Comparison of ENCODE assay signal across 16 cellular contexts in genomic region chr4:178322524-178323183, GRCh38.
DNase-seq lines count a peak whose midpoint lies in the region; ATAC-seq, FAIRE-seq and TF ChIP-seq lines count a peak whose summit lies in the region.
"Had no signal": no experiment of that assay in that cellular context is flagged by ENCODE, and none has a peak within 500 bp of the region (broad histone marks: within the 10 kb centered on the region; RNA-seq: fewer than 3 reads in every experiment).

No MANE protein-coding gene starts in this region.

- H3K4me1 ChIP-seq in liver (ENCODE audit: control insufficient read depth in 4 of 4, insufficient read depth in 4 of 4, low read length in 3 of 4) (peaks cover 0 to 9% (median 3%) of the 10 kb centered on the region in 4 donors), HepG2 (ENCODE audit: insufficient read depth, low read length) (no peaks in the 10 kb centered on the region)
- H3K4me1 ChIP-seq: BLaER1 had no signal

- no peaks in the 10 kb centered on the region for H3K36me3 Mint-ChIP-seq in progenitor cell of endocrine pancreas (ENCODE audit: insufficient read depth)
- no peaks in the 10 kb centered on the region for H3K36me3 Mint-ChIP-seq in HFFc6 (ENCODE audit: low read depth)
- H3K36me3 Mint-ChIP-seq: CD14-positive monocyte; CD4-positive, alpha-beta memory T cell had no signal

- TF ChIP-seq CTCF in liver (IDR thresholded peaks at IDR 0.05; ENCODE audit: low read depth, low read length, missing input control) (no peak), HepG2 (CRISPR knock-in tag; IDR thresholded peaks at IDR 0.05) (no peak), progenitor cell of endocrine pancreas (IDR thresholded peaks at IDR 0.05; ENCODE audit: unreplicated experiment) (no peak), HFFc6 (IDR thresholded peaks at IDR 0.05) (no peak)

- H3K36me3 ChIP-seq in liver (ENCODE audit: control insufficient read depth in 4 of 4, insufficient read depth in 3 of 4, low read depth in 1 of 4, low read length in 3 of 4) (no peaks in the 10 kb centered on the region), HepG2 (replicated peaks in 1 of 2; ENCODE audit: control insufficient read depth in 1 of 2, insufficient read depth in 2 of 2, low read length in 2 of 2) (no peaks in the 10 kb centered on the region)
- H3K36me3 ChIP-seq: BLaER1 had no signal

- H3K27me3 ChIP-seq in liver (ENCODE audit: control insufficient read depth in 4 of 4, insufficient read depth in 4 of 4, low read length in 3 of 4): no peaks in the 10 kb centered on the region
- H3K27me3 ChIP-seq in HepG2 (ENCODE audit: control insufficient read depth in 1 of 2, insufficient read depth in 2 of 2, low read length in 2 of 2): no peaks in the 10 kb centered on the region; a peak in 1 of 5 replicates
- H3K27me3 ChIP-seq: BLaER1 had no signal

- H3K27me3 Mint-ChIP-seq in progenitor cell of endocrine pancreas: no peaks in the 10 kb centered on the region
- H3K27me3 Mint-ChIP-seq in HFFc6 (ENCODE audit: insufficient read depth): no peaks in the 10 kb centered on the region
- H3K27me3 Mint-ChIP-seq: CD4-positive, alpha-beta memory T cell had no signal

- no peak overlapping the region for H3K4me2 ChIP-seq in HepG2 (ENCODE audit: low read depth, low read length)
- H3K4me2 ChIP-seq: BLaER1 had no signal

- no peak for TF ChIP-seq POLR2A in HepG2 (IDR thresholded peaks at IDR 0.05; ENCODE audit: insufficient read depth in 1 of 2, low read depth in 2 of 2, low read length in 2 of 2)

- peaks cover 0 to 6% (median 4%) of the 10 kb centered on the region in 4 donors for H3K9me3 ChIP-seq in liver (ENCODE audit: control insufficient read depth in 4 of 4, low read length in 3 of 4)
- peaks cover 28% of the 10 kb centered on the region for H3K9me3 ChIP-seq in HepG2 (ENCODE audit: low read length)

- DNase-seq in HepG2 (ENCODE audit: low spot score): no peak
- no peak for DNase-seq in left lobe of liver (ENCODE audit: low spot score)
- DNase-seq in progenitor cell of endocrine pancreas (ENCODE audit: low spot score, unreplicated experiment): no peak
- no peak for DNase-seq in hypothalamus (lab: John Stamatoyannopoulos, UW)
- no peak for DNase-seq in HFFc6
- no peak for DNase-seq in NCI-H2029 treated with DMSO at 0.1 percent for 48 hours (lab: John Stamatoyannopoulos, UW)
- DNase-seq: 8988T; Calu3; CD4-positive, alpha-beta memory T cell; DMS79 treated with DMSO at 0.1 percent for 48 hours; GF-D8; GOT3; H9 had no signal

- WGBS in liver: 33% methylated on average over 5 of the region's 5 CpGs
- 2% methylated on average over 5 of the region's 5 CpGs for WGBS in HepG2 (ENCODE audit: low lambda C conversion rate)

- intact Hi-C loops in HepG2 (cut with micrococcal nuclease; ENCODE audit: unreplicated experiment): no loop called here

- H3K27ac Mint-ChIP-seq in progenitor cell of endocrine pancreas (peak overlapping the region; percentile 84), HFFc6 (no peak overlapping the region)
- H3K27ac Mint-ChIP-seq: CD14-positive monocyte; CD4-positive, alpha-beta memory T cell; H9 had no signal

- peak; percentile 30 to 42 for TF ChIP-seq RAD21 in liver (IDR thresholded peaks at IDR 0.05)
- no peak for TF ChIP-seq RAD21 in HepG2 (CRISPR knock-in tag; IDR thresholded peaks at IDR 0.05)

- no peak overlapping the region for H2AFZ ChIP-seq in HepG2 (ENCODE audit: low read length)

- peak overlapping the region in 1 of 2 donors; percentile 61 for H3K9ac ChIP-seq in liver (ENCODE audit: low read depth in 1 of 2, low read length in 2 of 2)
- H3K9ac ChIP-seq in HepG2 (ENCODE audit: insufficient read depth, low read depth, low read length): no peak overlapping the region
- H3K9ac ChIP-seq: BLaER1 had no signal

- POLR2A ChIA-PET in HepG2 (lab: Yijun Ruan, JAX): no interaction called here

- BruUV-seq in HepG2 (replicated peaks; lab: Mats Ljungman, UMichigan): no TSS peak

- in situ Hi-C loops in HepG2 (cut with HindIII; ENCODE audit: extremely low pct_ligation_motif_present, low pct_unique_long_range_greater_than_20kb): no loop called here

- peaks cover 11% of the 10 kb centered on the region for H3K9me3 Mint-ChIP-seq in progenitor cell of endocrine pancreas (ENCODE audit: low read depth)
- no peaks in the 10 kb centered on the region; the same call in 1 of the 2 replicates for H3K9me3 Mint-ChIP-seq in HFFc6

- CTCF ChIA-PET in HepG2 (lab: Yijun Ruan, JAX; ENCODE audit: low intra/inter-chr PET ratio, low total read pairs): no interaction called here

- H3K27ac ChIP-seq in liver (ENCODE audit: low read depth in 1 of 2, low read length in 2 of 2): peak overlapping the region; percentile 15 to 69
- H3K27ac ChIP-seq in HepG2 (ENCODE audit: extremely low read length, insufficient read depth, low read length): no peak overlapping the region
- H3K27ac ChIP-seq: BLaER1 had no signal

- TF ChIP-seq EP300 in HepG2 (IDR thresholded peaks at IDR 0.05; ENCODE audit: low read depth in 2 of 2, low read length in 2 of 2): no peak
- no peak for TF ChIP-seq EP300 in HepG2 (CRISPR knock-in tag; IDR thresholded peaks at IDR 0.05; ENCODE audit: borderline replicate concordance)

- no peak for ATAC-seq in HepG2
- peak; percentile 97 for ATAC-seq in left lobe of liver

- FAIRE-seq in HepG2 (lab: Jason Lieb, UNC): no peak

- H3K4me3 ChIP-seq in liver (ENCODE audit: low read depth in 1 of 3, low read length in 3 of 3) (peak overlapping the region in 1 of 3 donors; percentile 32), HepG2 (replicated peaks in 1 of 3; ENCODE audit: insufficient read depth in 1 of 3, low read depth in 2 of 3, low read length in 3 of 3) (no peak overlapping the region)
- H3K4me3 ChIP-seq: BLaER1 had no signal

- H3K4me1 Mint-ChIP-seq in progenitor cell of endocrine pancreas (ENCODE audit: low read depth) (peaks cover 7% of the 10 kb centered on the region), HFFc6 (ENCODE audit: low read depth) (no peaks in the 10 kb centered on the region; the same call in 1 of the 2 replicates)
- H3K4me1 Mint-ChIP-seq: CD14-positive monocyte; CD4-positive, alpha-beta memory T cell had no signal

- no peaks in the 10 kb centered on the region for H4K20me1 ChIP-seq in HepG2 (ENCODE audit: insufficient read depth, low read length)
- H4K20me1 ChIP-seq: BLaER1 had no signal

- H3K4me3 Mint-ChIP-seq in progenitor cell of endocrine pancreas (ENCODE audit: low read depth) (peak overlapping the region; percentile 40), HFFc6 (no peak overlapping the region)
- H3K4me3 Mint-ChIP-seq: CD14-positive monocyte; CD4-positive, alpha-beta memory T cell; H9 had no signal

- no peaks in the 10 kb centered on the region for H3K79me2 ChIP-seq in HepG2 (ENCODE audit: insufficient read depth, low read length)

TF ChIP-seq in liver, 16 proteins besides CTCF, POLR2A, EP300 and RAD21 (continues in another document):
- no peak for TF ChIP-seq GABPA (IDR thresholded peaks at IDR 0.05 in 1 of 2, conservative IDR thresholded peaks at IDR 0.05 in 1 of 2)
- peak; percentile 31 to 53 for TF ChIP-seq HNF4A (conservative IDR thresholded peaks at IDR 0.05)
- TF ChIP-seq ZBTB33 (IDR thresholded peaks at IDR 0.05): peak; percentile 62
- peak; percentile 77 for TF ChIP-seq YY1 (IDR thresholded peaks at IDR 0.05)
- no peak for TF ChIP-seq TAF1 (conservative IDR thresholded peaks at IDR 0.05)
- peak in 1 of 2 donors; percentile 52 for TF ChIP-seq JUND (IDR thresholded peaks at IDR 0.05)
- no peak for TF ChIP-seq ATF3 (IDR thresholded peaks at IDR 0.05)
- peak; percentile 93 for TF ChIP-seq SP1 (IDR thresholded peaks at IDR 0.05)

TF ChIP-seq in HepG2, 621 proteins besides CTCF, POLR2A, EP300 and RAD21 (continues in another document):
- TF ChIP-seq ATRX (CRISPR knock-in tag; IDR thresholded peaks at IDR 0.05; ENCODE audit: borderline replicate concordance): no peak
- no peak for TF ChIP-seq MLXIP (CRISPR knock-in tag; IDR thresholded peaks at IDR 0.05; ENCODE audit: borderline replicate concordance)
- TF ChIP-seq HBP1 (CRISPR knock-in tag; IDR thresholded peaks at IDR 0.05; ENCODE audit: low read depth): no peak
- no peak for TF ChIP-seq HMG20B (CRISPR knock-in tag; conservative IDR thresholded peaks at IDR 0.05)
- TF ChIP-seq RFX1 (IDR thresholded peaks at IDR 0.05): no peak
